8 cellular contexts compared by ENCODE assay signal in genomic region chr1:236989290-236990051, GRCh38. TPM values are rescaled to one million over a fixed set of nuclear protein-coding genes. Genes with fewer than 3 reads are reported as not detected.
"Had no signal": no experiment of that assay in that cellular context is flagged by ENCODE, and none has a peak within 500 bp of the region (broad histone marks: within the 10 kb centered on the region; RNA-seq: fewer than 3 reads in every experiment).

No MANE protein-coding gene starts in this region.

- H3K4me3 ChIP-seq: GM12878 had no signal

- ATAC-seq: GM12878 had no signal

- DNase-seq: GDM1, GF-D8 had no signal

- FAIRE-seq: G401.6, GM12878, GM12891, GM12892, GM18507, GM19239 had no signal

RNA-seq across cellular contexts. Expression of gene MT1HL1, which starts 14.8 kb away (rescaled TPM):
- total RNA-seq: GM12878 had no signal
- polyA plus RNA-seq: GM12878 had no signal

RNA-seq across cellular contexts. Expression of gene RYR2, which starts 52.5 kb away (rescaled TPM):
- total RNA-seq: GM12878 had no signal
